Comparison of ENCODE assay signal across 1 cellular context in genomic region chr9:82903503-82903902, GRCh38.
TF ChIP-seq lines count a peak whose summit lies in the region.

No MANE protein-coding gene starts in this region.

TF ChIP-seq in WTC11, 78 proteins besides CTCF, POLR2A, EP300 and RAD21 (continued from another document):
- no peak for TF ChIP-seq E2F5 (CRISPR knock-in tag; IDR thresholded peaks at IDR 0.05)
- no peak for TF ChIP-seq TEAD4 (CRISPR knock-in tag; IDR thresholded peaks at IDR 0.05)
- TF ChIP-seq RORB (CRISPR knock-in tag; IDR thresholded peaks at IDR 0.05), result no peak
- no peak for TF ChIP-seq NR1H2 (CRISPR knock-in tag; IDR thresholded peaks at IDR 0.05)
- TF ChIP-seq ZNF317 (CRISPR knock-in tag; IDR thresholded peaks at IDR 0.05; ENCODE audit: borderline replicate concordance, low read depth), result no peak
- TF ChIP-seq AR (CRISPR knock-in tag; IDR thresholded peaks at IDR 0.05), result no peak
- TF ChIP-seq TEAD1 (CRISPR knock-in tag; IDR thresholded peaks at IDR 0.05), result no peak
- no peak for TF ChIP-seq NFYB (CRISPR knock-in tag; conservative IDR thresholded peaks at IDR 0.05; ENCODE audit: low read depth)
